In the genomic region with DNA sequence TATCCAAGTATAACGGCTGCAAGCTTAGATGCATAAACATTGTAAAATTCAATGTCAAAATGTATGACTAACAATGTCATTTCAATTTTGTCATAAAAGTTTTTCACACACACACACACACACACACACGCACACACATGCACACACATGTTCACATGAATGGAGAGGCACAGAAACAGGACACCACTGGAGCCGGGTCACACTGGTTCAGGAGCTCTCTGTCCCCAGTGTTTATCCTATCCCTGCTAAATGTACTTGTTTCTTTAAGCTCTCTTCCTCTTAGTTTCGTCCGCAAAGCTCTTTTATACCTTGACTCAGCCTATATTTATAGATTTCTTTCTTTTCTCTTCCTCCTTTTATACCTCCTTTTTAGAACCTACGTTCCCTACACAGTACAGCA, we compare ENCODE assay signal across 18 cellular contexts.
DNase-seq lines count a peak whose midpoint lies in the region; ATAC-seq and TF ChIP-seq lines count a peak whose summit lies in the region.
"Had no signal": no experiment of that assay in that cellular context is flagged by ENCODE, and none has a peak within 500 bp of the region (broad histone marks: within the 10 kb centered on the region; RNA-seq: fewer than 3 reads in every experiment).

No MANE protein-coding gene starts in this region.

- H3K4me1 Mint-ChIP-seq in Calu3 (ENCODE audit: low read depth, unreplicated experiment): no peaks in the 10 kb centered on the region
- H3K4me1 Mint-ChIP-seq: B cell had no signal

- H3K27me3 ChIP-seq in right cardiac atrium (ENCODE audit: control insufficient read depth, insufficient read depth) (peaks cover 3% of the 10 kb centered on the region), left ventricle myocardium inferior (ENCODE audit: low read depth) (no peaks in the 10 kb centered on the region)
- H3K27me3 ChIP-seq: BLaER1 treated with 17β-estradiol and CSF1 and Interleukin-3, amounts not matched to agents 10 nM and 100 nM had no signal

- H3K36me3 Mint-ChIP-seq in Calu3 (ENCODE audit: insufficient read depth, unreplicated experiment): no peaks in the 10 kb centered on the region
- H3K36me3 Mint-ChIP-seq: CD8-positive, alpha-beta T cell; IgD-negative memory B cell had no signal

- BruUV-seq in Calu3 (replicated peaks; lab: Mats Ljungman, UMichigan): no TSS peak

- TF ChIP-seq CTCF in left ventricle myocardium inferior (IDR thresholded peaks at IDR 0.05; ENCODE audit: borderline replicate concordance) (no peak), Calu3 (IDR thresholded peaks at IDR 0.05; ENCODE audit: unreplicated experiment) (no peak)

- H3K4me1 ChIP-seq in right cardiac atrium (ENCODE audit: control insufficient read depth, insufficient read depth, low read length) (no peaks in the 10 kb centered on the region), left ventricle myocardium inferior (no peaks in the 10 kb centered on the region)

- H3K27ac ChIP-seq in right cardiac atrium (ENCODE audit: low read length) (peak overlapping the region; percentile 52), left ventricle myocardium inferior (replicated peaks) (no peak overlapping the region)
- H3K27ac ChIP-seq: BLaER1 treated with 17β-estradiol and CSF1 and Interleukin-3, amounts not matched to agents 10 nM and 100 nM had no signal

- H3K9me3 ChIP-seq in right cardiac atrium (ENCODE audit: control insufficient read depth, low read length) (no peaks in the 10 kb centered on the region), left ventricle myocardium inferior (replicated peaks) (no peaks in the 10 kb centered on the region)
- H3K9me3 ChIP-seq: BLaER1 treated with 17β-estradiol and CSF1 and Interleukin-3, amounts not matched to agents 10 nM and 100 nM had no signal

- CTCF ChIA-PET in Calu3 (lab: Charles Lee): no interaction called here

- H3K4me3 ChIP-seq in right cardiac atrium (ENCODE audit: low read length) (no peak overlapping the region), left ventricle myocardium inferior (no peak overlapping the region)
- H3K4me3 ChIP-seq: BLaER1 treated with 17β-estradiol and CSF1 and Interleukin-3, amounts not matched to agents 10 nM and 100 nM; GM23338 had no signal

- H3K9me3 Mint-ChIP-seq in Calu3 (ENCODE audit: low read depth, unreplicated experiment): no peaks in the 10 kb centered on the region
- H3K9me3 Mint-ChIP-seq: CD8-positive, alpha-beta T cell; GM23338; IgD-negative memory B cell had no signal

- no peak overlapping the region for H3K27ac Mint-ChIP-seq in Calu3 (ENCODE audit: unreplicated experiment)
- H3K27ac Mint-ChIP-seq: B cell; CD8-positive, alpha-beta T cell; GM23338; IgD-negative memory B cell had no signal

- intact Hi-C loops in right cardiac atrium (cut with DNase I): loop anchor here in 1 of 4 donors (10.0 kb wide), 1 partner anchor 600 kb away; no protein-coding TSS in a partner anchor
- intact Hi-C loops in left ventricle myocardium inferior (cut with micrococcal nuclease): loop anchor here (10.0 kb wide), 1 partner anchor 570 kb away; no protein-coding TSS in a partner anchor
- intact Hi-C loops in Calu3 (cut with micrococcal nuclease; ENCODE audit: unreplicated experiment): no loop called here

- DNase-seq in NCI-H1092 treated with DMSO at 0.1 percent for 48 hours (lab: John Stamatoyannopoulos, UW) (peak; percentile 4), NCI-H1092 (lab: John Stamatoyannopoulos, UW) (no peak), right cardiac atrium (peak in 1 of 3 donors; percentile 42), left ventricle myocardium inferior (no peak), left kidney (ENCODE audit: low read depth, low spot score) (peak; percentile 66), Calu3 (no peak)
- DNase-seq: 8988T; CD8-positive, alpha-beta T cell; DMS 273 treated with DMSO at 0.1 percent for 48 hours; DMS53; GDM1; HCEC 1CT had no signal

- H3K4me3 Mint-ChIP-seq in Calu3 (ENCODE audit: low read depth, unreplicated experiment): no peak overlapping the region
- H3K4me3 Mint-ChIP-seq: B cell; CD8-positive, alpha-beta T cell; GM23338 had no signal

- ATAC-seq in right cardiac atrium (no peak), HG03354 (IDR thresholded peaks at IDR 0.05; ENCODE audit: poor library complexity, severe bottlenecking, unreplicated experiment) (no peak)
- ATAC-seq: CD8-positive, alpha-beta T cell; GM23338; HepG2 had no signal

- no peaks in the 10 kb centered on the region for H3K36me3 ChIP-seq in left ventricle myocardium inferior
- H3K36me3 ChIP-seq: BLaER1 treated with 17β-estradiol and CSF1 and Interleukin-3, amounts not matched to agents 10 nM and 100 nM had no signal

- H3K27me3 Mint-ChIP-seq in Calu3 (ENCODE audit: unreplicated experiment): peaks cover 15% of the 10 kb centered on the region
- H3K27me3 Mint-ChIP-seq: B cell had no signal

- WGBS in right cardiac atrium: 23% methylated on average over 6 of the region's 6 CpGs

Comparison
In these comparisons a context has a peak if more than half of its experiments do, and no peak if none do; other contexts are left out.
1. DNase-seq: peak in NCI-H1092 treated with DMSO at 0.1 percent for 48 hours (single experiment) and left kidney (single experiment); none in NCI-H1092 (single experiment), left ventricle myocardium inferior (single experiment) and Calu3 (single experiment).